In the genomic region with DNA sequence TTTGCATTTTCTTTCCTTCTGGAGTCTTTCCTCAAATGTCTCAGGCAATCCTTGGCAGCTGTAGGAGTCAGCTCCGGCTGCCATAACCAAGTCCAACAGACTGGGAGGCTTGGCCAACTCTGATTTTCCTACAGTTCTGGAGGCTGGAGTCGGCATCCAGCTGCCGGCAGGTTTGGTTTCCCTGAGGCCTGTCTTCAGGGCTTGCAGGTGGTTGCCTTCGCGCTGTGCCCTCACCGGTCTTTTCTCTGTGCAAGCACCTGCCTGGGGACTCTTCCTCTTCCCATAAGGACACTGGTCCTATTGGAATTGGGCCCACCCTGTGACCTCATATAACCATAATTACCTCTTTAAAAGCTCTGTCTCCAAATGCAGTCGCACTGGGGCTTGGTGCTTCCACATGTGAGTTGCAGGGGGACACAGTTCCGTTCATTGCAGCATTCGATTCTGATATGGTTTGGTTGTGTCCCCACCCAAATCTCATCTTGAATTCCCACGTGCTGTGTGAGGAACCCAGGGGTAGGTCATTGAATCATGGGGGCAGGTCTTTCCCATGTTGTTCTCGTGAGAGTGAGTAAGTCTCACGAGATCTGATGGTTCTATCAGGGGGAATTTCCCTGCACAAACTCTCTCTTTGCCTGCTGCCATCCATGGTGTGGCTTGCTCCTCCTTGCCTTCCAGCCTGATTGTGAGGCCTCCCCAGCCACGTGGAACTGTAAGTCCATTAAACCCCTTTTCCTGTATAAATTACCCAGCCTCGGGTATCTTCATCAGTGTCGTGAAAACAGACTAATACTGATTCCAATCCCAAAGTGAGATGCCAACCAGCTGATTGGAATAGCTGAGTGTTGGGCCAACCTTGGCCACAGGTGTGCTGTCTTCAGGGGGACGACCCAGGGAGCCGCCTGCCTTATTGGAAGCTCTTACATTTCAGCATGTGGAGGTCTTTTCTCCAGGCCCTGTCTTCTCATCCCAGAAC, we compare ENCODE assay signal across 17 cellular contexts. TPM values are rescaled to one million over a fixed set of nuclear protein-coding genes. Genes with fewer than 3 reads are reported as not detected.
DNase-seq lines count a peak whose midpoint lies in the region; ATAC-seq and TF ChIP-seq lines count a peak whose summit lies in the region.
"Had no signal": no experiment of that assay in that cellular context is flagged by ENCODE, and none has a peak within 500 bp of the region (broad histone marks: within the 10 kb centered on the region; RNA-seq: fewer than 3 reads in every experiment).

No MANE protein-coding gene starts in this region.

- peak; percentile 22 for DNase-seq in left ventricle myocardium inferior
- no peak for DNase-seq in heart left ventricle
- DNase-seq in esophagus muscularis mucosa (ENCODE audit: extremely low spot score) = peak; percentile 81
- DNase-seq in sciatic nerve (ENCODE audit: low spot score) = no peak
- no peak for DNase-seq in mesothelial cell of epicardium (ENCODE audit: low spot score in 2 of 2, unreplicated experiment in 2 of 2)
- DNase-seq in NCI-H82 treated with DMSO at 0.1 percent for 48 hours (lab: John Stamatoyannopoulos, UW; ENCODE audit: unreplicated experiment) = no peak
- no peak for DNase-seq in foreskin keratinocyte
- DNase-seq: ACHN; C1 segment of cervical spinal cord; CD4-positive, alpha-beta T cell; DND-41; GDM1; GOT3; H9; IMR-90 had no signal

- TF ChIP-seq POLR2A in heart left ventricle (IDR thresholded peaks at IDR 0.05) (no peak), esophagus muscularis mucosa (IDR thresholded peaks at IDR 0.05; ENCODE audit: low read depth) (no peak)

- 83 to 91% (median 89%) methylated on average over 17 of the region's 17 CpGs for WGBS in heart left ventricle, 4 donors
- WGBS in esophagus muscularis mucosa = 85% methylated on average over 17 of the region's 17 CpGs

- no peak for TF ChIP-seq EP300 in esophagus muscularis mucosa (IDR thresholded peaks at IDR 0.05)

- H3K9me3 Mint-ChIP-seq in mesothelial cell of epicardium = no peaks in the 10 kb centered on the region
- H3K9me3 Mint-ChIP-seq: CD4-positive, alpha-beta T cell; H9 had no signal

- no peak for TF ChIP-seq CTCF in left ventricle myocardium inferior (IDR thresholded peaks at IDR 0.05; ENCODE audit: borderline replicate concordance)
- TF ChIP-seq CTCF in heart left ventricle (IDR thresholded peaks at IDR 0.05) = no peak
- no peak for TF ChIP-seq CTCF in esophagus muscularis mucosa (IDR thresholded peaks at IDR 0.05)
- no peak for TF ChIP-seq CTCF in mesothelial cell of epicardium (IDR thresholded peaks at IDR 0.05; ENCODE audit: unreplicated experiment)
- no peak for TF ChIP-seq CTCF in foreskin keratinocyte (conservative IDR thresholded peaks at IDR 0.05)

- peaks cover 13% of the 10 kb centered on the region for H3K27me3 Mint-ChIP-seq in mesothelial cell of epicardium (ENCODE audit: low read depth)
- H3K27me3 Mint-ChIP-seq: CD4-positive, alpha-beta T cell had no signal

- H3K9me3 ChIP-seq in left ventricle myocardium inferior (replicated peaks) (no peaks in the 10 kb centered on the region), heart left ventricle (no peaks in the 10 kb centered on the region), esophagus muscularis mucosa (no peaks in the 10 kb centered on the region)

- H3K27me3 ChIP-seq in left ventricle myocardium inferior (ENCODE audit: low read depth) = no peaks in the 10 kb centered on the region
- H3K27me3 ChIP-seq in heart left ventricle = no peaks in the 10 kb centered on the region
- H3K27me3 ChIP-seq in esophagus muscularis mucosa = peaks cover 0 to 4% (median 0%) of the 10 kb centered on the region in 4 donors
- no peaks in the 10 kb centered on the region for H3K27me3 ChIP-seq in foreskin keratinocyte

- H3K27ac ChIP-seq in left ventricle myocardium inferior (replicated peaks) (no peak overlapping the region), heart left ventricle (no peak overlapping the region), esophagus muscularis mucosa (replicated peaks in 1 of 4) (no peak overlapping the region), foreskin keratinocyte (no peak overlapping the region)

- ATAC-seq in heart left ventricle (no peak), sciatic nerve (peak; percentile 40), foreskin keratinocyte (no peak)

- no peak overlapping the region for H3K27ac Mint-ChIP-seq in mesothelial cell of epicardium
- H3K27ac Mint-ChIP-seq: CD4-positive, alpha-beta T cell; H9 had no signal

- H3K4me1 ChIP-seq in left ventricle myocardium inferior (no peaks in the 10 kb centered on the region), heart left ventricle (no peaks in the 10 kb centered on the region), esophagus muscularis mucosa (no peaks in the 10 kb centered on the region), foreskin keratinocyte (no peaks in the 10 kb centered on the region)

- intact Hi-C loops in left ventricle myocardium inferior (cut with micrococcal nuclease) = no loop called here
- intact Hi-C loops in heart left ventricle (cut with DNase I) = no loop called here
- intact Hi-C loops in esophagus muscularis mucosa (cut with DNase I) = no loop called here
- intact Hi-C loops in sciatic nerve (cut with DNase I) = no loop called here

- H3K36me3 ChIP-seq in left ventricle myocardium inferior (no peaks in the 10 kb centered on the region), heart left ventricle (no peaks in the 10 kb centered on the region), esophagus muscularis mucosa (no peaks in the 10 kb centered on the region)

- H3K36me3 Mint-ChIP-seq in mesothelial cell of epicardium = no peaks in the 10 kb centered on the region

- H3K4me3 ChIP-seq in left ventricle myocardium inferior = no peak overlapping the region
- no peak overlapping the region for H3K4me3 ChIP-seq in heart left ventricle
- no peak overlapping the region for H3K4me3 ChIP-seq in esophagus muscularis mucosa

- H3K4me1 Mint-ChIP-seq in mesothelial cell of epicardium = no peaks in the 10 kb centered on the region

- no peak overlapping the region for H3K4me3 Mint-ChIP-seq in mesothelial cell of epicardium
- H3K4me3 Mint-ChIP-seq: CD4-positive, alpha-beta T cell; H9 had no signal

RNA-seq across cellular contexts. Expression of gene GALNTL5, which starts 7.9 kb away (rescaled TPM):
- total RNA-seq in left ventricle myocardium inferior (not detected), heart left ventricle (under 1 TPM in 1 of 9 donors, not detected in 8; 0.40 TPM), esophagus muscularis mucosa (not detected), sciatic nerve (not detected), mesothelial cell of epicardium (not detected in 3 replicates), foreskin keratinocyte (not detected in 2 replicates)
- polyA plus RNA-seq in heart left ventricle (not detected), foreskin keratinocyte (not detected in 2 replicates)
- total RNA-seq: A172; CD4-positive, alpha-beta T cell; H9; HT-29; IMR-90 had no signal
- polyA plus RNA-seq: IMR-90 had no signal

Comparison
In these comparisons a context has a peak if more than half of its experiments do, and no peak if none do; other contexts are left out.
1. DNase-seq: peak in left ventricle myocardium inferior (single experiment) and esophagus muscularis mucosa (single experiment); none in heart left ventricle (0 of 5), sciatic nerve (single experiment), mesothelial cell of epicardium (0 of 2), NCI-H82 treated with DMSO at 0.1 percent for 48 hours (single experiment) and foreskin keratinocyte (0 of 2).